ENCODE assay signal across 1 cellular context in genomic region chr6:157481189-157481864, GRCh38.
TF ChIP-seq lines count a peak whose summit lies in the region.

No MANE protein-coding gene starts in this region.

TF ChIP-seq in HEK293, 187 proteins besides CTCF, POLR2A, EP300 and RAD21 (continued from another document):
- TF ChIP-seq ZBTB11 (tag by site-specific recombination; conservative IDR thresholded peaks at IDR 0.05; ENCODE audit: low read depth) (no peak), ZNF214 (tag by site-specific recombination; IDR thresholded peaks at IDR 0.05; ENCODE audit: borderline replicate concordance) (no peak), ZNF280D (tag by site-specific recombination; IDR thresholded peaks at IDR 0.05) (no peak), ZNF701 (tag by site-specific recombination; IDR thresholded peaks at IDR 0.05) (no peak), SCRT1 (tag by site-specific recombination; IDR thresholded peaks at IDR 0.05; ENCODE audit: borderline replicate concordance) (peak; percentile 83), ZFP37 (tag by site-specific recombination; IDR thresholded peaks at IDR 0.05) (no peak), GLI4 (tag by site-specific recombination; IDR thresholded peaks at IDR 0.05) (no peak), ZSCAN30 (tag by site-specific recombination; IDR thresholded peaks at IDR 0.05) (no peak), ZNF747 (tag by site-specific recombination; IDR thresholded peaks at IDR 0.05) (no peak)
